8 cellular contexts compared by ENCODE assay signal in genomic region chr17:9924735-9925191, GRCh38. TPM values are rescaled to one million over a fixed set of nuclear protein-coding genes. Genes with fewer than 3 reads are reported as not detected.
DNase-seq lines count a peak whose midpoint lies in the region; ATAC-seq and TF ChIP-seq lines count a peak whose summit lies in the region.

No MANE protein-coding gene starts in this region.

- intact Hi-C loops in left ventricle myocardium inferior (cut with micrococcal nuclease): no loop called here

- H3K27ac ChIP-seq in left ventricle myocardium inferior (replicated peaks): peak overlapping the region; percentile 16

- POLR2A ChIA-PET in activated naive CD8-positive, alpha-beta T cell treated with anti-CD3 and anti-CD28 coated beads, Interleukin-2, amount 10 ng/mL, durations not matched to agents 7 days and 5 days (lab: Charles Lee): no interaction called here

- no peak overlapping the region for H3K4me3 Mint-ChIP-seq in activated naive CD8-positive, alpha-beta T cell treated with anti-CD3 and anti-CD28 coated beads, Interleukin-2, amount 10 ng/mL, durations not matched to agents 7 days and 5 days
- no peak overlapping the region for H3K4me3 Mint-ChIP-seq in activated naive CD8-positive, alpha-beta T cell treated with anti-CD3 and anti-CD28 coated beads for 36 hours

- no peaks in the 10 kb centered on the region for H3K4me1 ChIP-seq in left ventricle myocardium inferior

- no peaks in the 10 kb centered on the region for H3K9me3 Mint-ChIP-seq in activated naive CD8-positive, alpha-beta T cell treated with anti-CD3 and anti-CD28 coated beads, Interleukin-2, amount 10 ng/mL, durations not matched to agents 7 days and 5 days
- no peaks in the 10 kb centered on the region for H3K9me3 Mint-ChIP-seq in activated naive CD8-positive, alpha-beta T cell treated with anti-CD3 and anti-CD28 coated beads for 36 hours

- no peaks in the 10 kb centered on the region for H3K27me3 ChIP-seq in left ventricle myocardium inferior (ENCODE audit: low read depth)

- peak; percentile 87 for TF ChIP-seq CTCF in left ventricle myocardium inferior (IDR thresholded peaks at IDR 0.05; ENCODE audit: borderline replicate concordance)

- no peaks in the 10 kb centered on the region for H3K9me3 ChIP-seq in left ventricle myocardium inferior (replicated peaks)

- H3K4me1 Mint-ChIP-seq in activated naive CD8-positive, alpha-beta T cell treated with anti-CD3 and anti-CD28 coated beads, Interleukin-2, amount 10 ng/mL, durations not matched to agents 7 days and 5 days: no peaks in the 10 kb centered on the region
- peaks cover 2% of the 10 kb centered on the region for H3K4me1 Mint-ChIP-seq in activated naive CD8-positive, alpha-beta T cell treated with anti-CD3 and anti-CD28 coated beads for 36 hours

- no peak overlapping the region for H3K4me3 ChIP-seq in left ventricle myocardium inferior

- H3K27me3 Mint-ChIP-seq in activated naive CD8-positive, alpha-beta T cell treated with anti-CD3 and anti-CD28 coated beads, Interleukin-2, amount 10 ng/mL, durations not matched to agents 7 days and 5 days: no peaks in the 10 kb centered on the region
- H3K27me3 Mint-ChIP-seq in activated naive CD8-positive, alpha-beta T cell treated with anti-CD3 and anti-CD28 coated beads for 36 hours: no peaks in the 10 kb centered on the region

- no peaks in the 10 kb centered on the region for H3K36me3 Mint-ChIP-seq in activated naive CD8-positive, alpha-beta T cell treated with anti-CD3 and anti-CD28 coated beads, Interleukin-2, amount 10 ng/mL, durations not matched to agents 7 days and 5 days
- no peaks in the 10 kb centered on the region for H3K36me3 Mint-ChIP-seq in activated naive CD8-positive, alpha-beta T cell treated with anti-CD3 and anti-CD28 coated beads for 36 hours

- peaks cover 8% of the 10 kb centered on the region for H3K36me3 ChIP-seq in left ventricle myocardium inferior

- no peak overlapping the region for H3K27ac Mint-ChIP-seq in activated naive CD8-positive, alpha-beta T cell treated with anti-CD3 and anti-CD28 coated beads, Interleukin-2, amount 10 ng/mL, durations not matched to agents 7 days and 5 days
- no peak overlapping the region for H3K27ac Mint-ChIP-seq in activated naive CD8-positive, alpha-beta T cell treated with anti-CD3 and anti-CD28 coated beads for 36 hours

- no peak for ATAC-seq in activated naive CD8-positive, alpha-beta T cell treated with anti-CD3 and anti-CD28 coated beads, Interleukin-2, amount 10 ng/mL, durations not matched to agents 7 days and 5 days (ENCODE audit: low read depth)
- ATAC-seq in HG03135 (IDR thresholded peaks at IDR 0.05; ENCODE audit: unreplicated experiment): peak; percentile 60

- peak; percentile 31 for DNase-seq in activated naive CD8-positive, alpha-beta T cell treated with anti-CD3 and anti-CD28 coated beads, Interleukin-2, amount 10 ng/mL, durations not matched to agents 7 days and 5 days
- no peak for DNase-seq in activated naive CD8-positive, alpha-beta T cell treated with anti-CD3 and anti-CD28 coated beads for 36 hours
- DNase-seq in NCI-H526 treated with DMSO at 0.1 percent for 48 hours (lab: John Stamatoyannopoulos, UW): peak; percentile 62
- peak; percentile 52 for DNase-seq in amniotic stem cell (lab: John Stamatoyannopoulos, UW)
- peak; percentile 14 for DNase-seq in left ventricle myocardium inferior
- DNase-seq in renal cortical epithelial cell (ENCODE audit: low read depth): peak; percentile 65
- no peak for DNase-seq in stimulated activated CD4-positive, alpha-beta T cell treated with anti-CD3 and anti-CD28 coated beads, Interleukin-12 subunit alpha, Interleukin-12 subunit beta, amount 100 ng/mL, for 4 hours

RNA-seq across cellular contexts. Expression of gene RCVRN, which starts 19.7 kb away (rescaled TPM):
- not detected for total RNA-seq in activated naive CD8-positive, alpha-beta T cell treated with anti-CD3 and anti-CD28 coated beads, Interleukin-2, amount 10 ng/mL, durations not matched to agents 7 days and 5 days
- total RNA-seq in activated naive CD8-positive, alpha-beta T cell treated with anti-CD3 and anti-CD28 coated beads for 36 hours: not detected
- total RNA-seq in left ventricle myocardium inferior: 0.47 TPM
- not detected in 2 replicates for total RNA-seq in renal cortical epithelial cell

Comparison
In these comparisons a context has a peak if more than half of its experiments do, and no peak if none do; other contexts are left out.
1. DNase-seq: peak in activated naive CD8-positive, alpha-beta T cell treated with anti-CD3 and anti-CD28 coated beads, Interleukin-2, amount 10 ng/mL, durations not matched to agents 7 days and 5 days (single experiment), NCI-H526 treated with DMSO at 0.1 percent for 48 hours (single experiment), amniotic stem cell (single experiment), left ventricle myocardium inferior (single experiment) and renal cortical epithelial cell (single experiment); none in activated naive CD8-positive, alpha-beta T cell treated with anti-CD3 and anti-CD28 coated beads for 36 hours (single experiment) and stimulated activated CD4-positive, alpha-beta T cell treated with anti-CD3 and anti-CD28 coated beads, Interleukin-12 subunit alpha, Interleukin-12 subunit beta, amount 100 ng/mL, for 4 hours (single experiment).